ENCODE assay signal across 28 cellular contexts in genomic region chr16:35399133-35399532, GRCh38.
"Had no signal": no experiment of that assay in that cellular context is flagged by ENCODE, and none has a peak within 500 bp of the region (broad histone marks: within the 10 kb centered on the region; RNA-seq: fewer than 3 reads in every experiment).

No MANE protein-coding gene starts in this region.

- H3K27ac Mint-ChIP-seq: naive thymus-derived CD8-positive, alpha-beta T cell; natural killer cell treated with Interleukin-12 subunit alpha and Interleukin-12 subunit beta and Interleukin-15 and Interleukin-18, amount 100 ng/mL, for 72 hours; nephron progenitor cell; stimulated activated effector memory CD8-positive, alpha-beta T cell treated with anti-CD3 and anti-CD28 coated beads, Interleukin-12 subunit alpha, Interleukin-12 subunit beta, amount 100 ng/mL, for 72 hours; stimulated activated naive B cell treated with anti-CD40 and anti-IgM and Interleukin-4, amounts not matched to agents 10 μg/mL and 1 μg/mL and 100 μg/mL, for 72 hours; stimulated activated naive CD8-positive, alpha-beta T cell treated with anti-CD3 and anti-CD28 coated beads, Interleukin-15, amount 100 ng/mL, for 72 hours; type B pancreatic cell had no signal

- H3K9me3 ChIP-seq: neutrophil, pancreas, psoas muscle, right lobe of liver, suprapubic skin, testis, tibial artery, transverse colon, upper lobe of right lung, uterus had no signal

- H3K4me3 ChIP-seq: pancreas, psoas muscle, right lobe of liver, sigmoid colon, suprapubic skin, testis, tibial artery, transverse colon, upper lobe of right lung, uterus had no signal

- H3K36me3 Mint-ChIP-seq: stimulated activated effector memory CD8-positive, alpha-beta T cell treated with anti-CD3 and anti-CD28 coated beads, Interleukin-12 subunit alpha, Interleukin-12 subunit beta, amount 100 ng/mL, for 72 hours; stimulated activated naive B cell treated with anti-CD40 and anti-IgM and Interleukin-4, amounts not matched to agents 10 μg/mL and 1 μg/mL and 100 μg/mL, for 72 hours; type B pancreatic cell had no signal

- H3K4me1 Mint-ChIP-seq: naive thymus-derived CD8-positive, alpha-beta T cell; nephron progenitor cell; neural crest cell; stimulated activated effector memory CD8-positive, alpha-beta T cell treated with anti-CD3 and anti-CD28 coated beads, Interleukin-12 subunit alpha, Interleukin-12 subunit beta, amount 100 ng/mL, for 72 hours; stimulated activated naive B cell treated with anti-CD40 and anti-IgM and Interleukin-4, amounts not matched to agents 10 μg/mL and 1 μg/mL and 100 μg/mL, for 72 hours; stimulated activated naive CD8-positive, alpha-beta T cell treated with anti-CD3 and anti-CD28 coated beads, Interleukin-15, amount 100 ng/mL, for 72 hours had no signal

- H3K27me3 ChIP-seq: neutrophil, pancreas, right lobe of liver, sigmoid colon, suprapubic skin, testis, tibial artery, transverse colon, upper lobe of right lung, uterus had no signal

- H3K4me1 ChIP-seq: pancreas, psoas muscle, right lobe of liver, suprapubic skin, testis, tibial artery, transverse colon, upper lobe of right lung, uterus had no signal

- H3K27me3 Mint-ChIP-seq: natural killer cell treated with Interleukin-12 subunit alpha and Interleukin-12 subunit beta and Interleukin-15 and Interleukin-18, amount 100 ng/mL, for 72 hours; stimulated activated naive B cell treated with anti-CD40 and anti-IgM and Interleukin-4, amounts not matched to agents 10 μg/mL and 1 μg/mL and 100 μg/mL, for 72 hours; stimulated activated naive CD8-positive, alpha-beta T cell treated with anti-CD3 and anti-CD28 coated beads, Interleukin-15, amount 100 ng/mL, for 72 hours; type B pancreatic cell had no signal

- H3K36me3 ChIP-seq: neutrophil, pancreas, right lobe of liver, sigmoid colon, suprapubic skin, tibial artery, transverse colon, upper lobe of right lung, uterus had no signal

- DNase-seq: naive thymus-derived CD8-positive, alpha-beta T cell; nephron progenitor cell; nucleus accumbens; pancreas; psoas muscle; right cardiac atrium; right lobe of liver; sigmoid colon; small intestine; stimulated activated CD4-positive, alpha-beta T cell treated with anti-CD3 and anti-CD28 coated beads, Interleukin-15, amount 100 ng/mL, for 24 hours; stimulated activated CD4-positive, alpha-beta T cell treated with anti-CD3 and anti-CD28 coated beads, Interleukin-2, amount 100 ng/mL, for 24 hours; stimulated activated CD4-positive, alpha-beta T cell treated with anti-CD3 and anti-CD28 coated beads, Interleukin-2, amount 100 ng/mL, for 48 hours; stimulated activated CD4-positive, alpha-beta T cell treated with anti-CD3 and anti-CD28 coated beads, Interleukin-4, amount 100 ng/mL, for 24 hours; stimulated activated naive B cell treated with anti-CD40 and anti-IgM and Interleukin-4, amounts not matched to agents 10 μg/mL and 1 μg/mL and 100 μg/mL, for 72 hours; stimulated activated naive CD8-positive, alpha-beta T cell treated with anti-CD3 and anti-CD28 coated beads, Interleukin-15, amount 100 ng/mL, for 72 hours; stimulated activated naive CD8-positive, alpha-beta T cell treated with anti-CD3 and anti-CD28 coated beads, Interleukin-15, Interleukin-2, amounts not matched to agents 100 U/mL and 50 U/mL, for 24 hours; substantia nigra; testis; tibial artery; transverse colon; upper lobe of right lung; uterus had no signal

- H3K4me3 Mint-ChIP-seq: naive thymus-derived CD8-positive, alpha-beta T cell; natural killer cell treated with Interleukin-12 subunit alpha and Interleukin-12 subunit beta and Interleukin-15 and Interleukin-18, amount 100 ng/mL, for 72 hours; nephron progenitor cell; neural crest cell; stimulated activated effector memory CD8-positive, alpha-beta T cell treated with anti-CD3 and anti-CD28 coated beads, Interleukin-12 subunit alpha, Interleukin-12 subunit beta, amount 100 ng/mL, for 72 hours; stimulated activated naive B cell treated with anti-CD40 and anti-IgM and Interleukin-4, amounts not matched to agents 10 μg/mL and 1 μg/mL and 100 μg/mL, for 72 hours; stimulated activated naive CD8-positive, alpha-beta T cell treated with anti-CD3 and anti-CD28 coated beads, Interleukin-15, amount 100 ng/mL, for 72 hours; type B pancreatic cell had no signal

- H3K9me3 Mint-ChIP-seq: type B pancreatic cell had no signal

- H3K27ac ChIP-seq: neutrophil, pancreas, psoas muscle, right lobe of liver, sigmoid colon, suprapubic skin, testis, tibial artery, transverse colon, upper lobe of right lung, uterus had no signal
